Comparison of ENCODE assay signal across 24 cellular contexts in genomic region chr7:112487938-112488575, GRCh38.
"Had no signal": no experiment of that assay in that cellular context is flagged by ENCODE, and none has a peak within 500 bp of the region (broad histone marks: within the 10 kb centered on the region; RNA-seq: fewer than 3 reads in every experiment).

No MANE protein-coding gene starts in this region.

- H3K9me3 ChIP-seq: colonic mucosa, esophagus squamous epithelium, gastrocnemius medialis, heart right ventricle, left lung, lower lobe of right lung had no signal

- ATAC-seq: effector memory CD8-positive, alpha-beta T cell; gastrocnemius medialis; left cardiac atrium; left lung; left ventricle myocardium superior; lower lobe of right lung had no signal

- FAIRE-seq: endometrium, islet of Langerhans, keratinocyte had no signal

- H3K27me3 ChIP-seq: colonic mucosa, esophagus squamous epithelium, gastrocnemius medialis, heart right ventricle, left lung had no signal

- H3K4me1 ChIP-seq: colonic mucosa had no signal

- H3K27ac ChIP-seq: colonic mucosa, epithelial cell of prostate, esophagus squamous epithelium, heart right ventricle, left lung, lower lobe of right lung had no signal

- H3K4me3 ChIP-seq: colonic mucosa, esophagus squamous epithelium, gastrocnemius medialis, heart right ventricle, left lung, lower lobe of right lung had no signal

- DNase-seq: colonic mucosa; cortex of kidney; effector CD8-positive, alpha-beta T cell; effector memory CD8-positive, alpha-beta T cell; endodermal cell; erythroblast; esophagus squamous epithelium; foreskin fibroblast; foreskin melanocyte; glutamatergic neuron; head of caudate nucleus; heart right ventricle; hippocampal formation; left cardiac atrium; left lung; left ventricle myocardium superior; lower lobe of right lung; mesendoderm; midbrain had no signal

- H3K36me3 ChIP-seq: colonic mucosa, esophagus squamous epithelium, lower lobe of right lung had no signal
